ENCODE assay signal across 21 cellular contexts in genomic region chr17:77708936-77709335, GRCh38.
DNase-seq lines count a peak whose midpoint lies in the region; ATAC-seq and TF ChIP-seq lines count a peak whose summit lies in the region.
"Had no signal": no experiment of that assay in that cellular context is flagged by ENCODE, and none has a peak within 500 bp of the region (broad histone marks: within the 10 kb centered on the region; RNA-seq: fewer than 3 reads in every experiment).

No MANE protein-coding gene starts in this region.

- no peak for ATAC-seq in activated naive CD8-positive, alpha-beta T cell treated with anti-CD3 and anti-CD28 coated beads, Interleukin-2, amount 50 U/mL, for 24 hours
- no peak for ATAC-seq in IMR-90 (ENCODE audit: low read depth)
- ATAC-seq: PC-3 had no signal

- no peak overlapping the region for H3K4me2 ChIP-seq in IMR-90 (ENCODE audit: low read depth, low read length)

- H3K4me1 ChIP-seq in IMR-90 (ENCODE audit: control insufficient read depth, insufficient read depth, low read length): no peaks in the 10 kb centered on the region
- no peaks in the 10 kb centered on the region for H3K4me1 ChIP-seq in esophagus muscularis mucosa
- H3K4me1 ChIP-seq: BE2C, HAP-1 had no signal

- no peak overlapping the region for H4K8ac ChIP-seq in IMR-90 (ENCODE audit: low read depth in 2 of 2, low read length in 2 of 2)

- peaks cover 14% of the 10 kb centered on the region for H3K9me3 Mint-ChIP-seq in activated naive CD8-positive, alpha-beta T cell treated with anti-CD3 and anti-CD28 coated beads, Interleukin-2, amount 50 U/mL, for 24 hours
- peaks cover 12% of the 10 kb centered on the region for H3K9me3 Mint-ChIP-seq in activated naive CD8-positive, alpha-beta T cell treated with anti-CD3 and anti-CD28 coated beads for 36 hours
- no peaks in the 10 kb centered on the region for H3K9me3 Mint-ChIP-seq in type B pancreatic cell

- CTCF ChIA-PET in IMR-90 (lab: Yijun Ruan, JAX): no interaction called here

- H3K18ac ChIP-seq in IMR-90 (ENCODE audit: low read depth, low read length): no peak overlapping the region

- H3K36me3 ChIP-seq in IMR-90 (ENCODE audit: control insufficient read depth, insufficient read depth, low read length) (no peaks in the 10 kb centered on the region), esophagus muscularis mucosa (no peaks in the 10 kb centered on the region)
- H3K36me3 ChIP-seq: BE2C, HAP-1 had no signal

- dilution Hi-C loops in IMR-90 (cut with HindIII; ENCODE audit: low sequenced_read_pairs, unreplicated experiment): no loop called here

- no peak for TF ChIP-seq POLR2A in IMR-90 (IDR thresholded peaks at IDR 0.05; ENCODE audit: low read depth, low read length)
- TF ChIP-seq POLR2A in esophagus muscularis mucosa (IDR thresholded peaks at IDR 0.05; ENCODE audit: low read depth): no peak

- no peaks in the 10 kb centered on the region for H4K20me1 ChIP-seq in IMR-90 (ENCODE audit: insufficient read depth, low read length)

- peak overlapping the region; percentile 15 for H3K27ac Mint-ChIP-seq in activated naive CD8-positive, alpha-beta T cell treated with anti-CD3 and anti-CD28 coated beads, Interleukin-2, amount 50 U/mL, for 24 hours
- no peak overlapping the region for H3K27ac Mint-ChIP-seq in activated naive CD8-positive, alpha-beta T cell treated with anti-CD3 and anti-CD28 coated beads for 36 hours
- H3K27ac Mint-ChIP-seq in type B pancreatic cell: no peak overlapping the region
- H3K27ac Mint-ChIP-seq: CD4-positive, CD25-positive, alpha-beta regulatory T cell; IgD-negative memory B cell had no signal

- H3K4me1 Mint-ChIP-seq in activated naive CD8-positive, alpha-beta T cell treated with anti-CD3 and anti-CD28 coated beads, Interleukin-2, amount 50 U/mL, for 24 hours: no peaks in the 10 kb centered on the region
- no peaks in the 10 kb centered on the region for H3K4me1 Mint-ChIP-seq in activated naive CD8-positive, alpha-beta T cell treated with anti-CD3 and anti-CD28 coated beads for 36 hours
- H3K4me1 Mint-ChIP-seq in type B pancreatic cell (ENCODE audit: unreplicated experiment): no peaks in the 10 kb centered on the region
- H3K4me1 Mint-ChIP-seq: CD4-positive, CD25-positive, alpha-beta regulatory T cell; IgD-negative memory B cell had no signal

- no peaks in the 10 kb centered on the region for H3K27me3 Mint-ChIP-seq in activated naive CD8-positive, alpha-beta T cell treated with anti-CD3 and anti-CD28 coated beads, Interleukin-2, amount 50 U/mL, for 24 hours
- no peaks in the 10 kb centered on the region for H3K27me3 Mint-ChIP-seq in activated naive CD8-positive, alpha-beta T cell treated with anti-CD3 and anti-CD28 coated beads for 36 hours
- peaks cover 21% of the 10 kb centered on the region for H3K27me3 Mint-ChIP-seq in type B pancreatic cell

- in situ Hi-C loops in IMR-90 (cut with MboI; ENCODE audit: low sequenced_read_pairs): no loop called here

- H2BK15ac ChIP-seq in IMR-90 (ENCODE audit: low read depth, low read length): no peak overlapping the region

- no peak overlapping the region for H3K14ac ChIP-seq in IMR-90 (replicated peaks; ENCODE audit: low read depth, low read length)

- peak overlapping the region; percentile 44 for H2AFZ ChIP-seq in IMR-90 (replicated peaks; ENCODE audit: low read length, poor library complexity)

- no peak overlapping the region for H2AK5ac ChIP-seq in IMR-90 (ENCODE audit: low read depth, low read length)

- POLR2A ChIA-PET in IMR-90 (lab: Charles Lee; ENCODE audit: unreplicated experiment): no interaction called here

- no peak overlapping the region for H3K4ac ChIP-seq in IMR-90 (ENCODE audit: low read depth, low read length)

- H3K23ac ChIP-seq in IMR-90 (ENCODE audit: low read depth, low read length): no peak overlapping the region

- WGBS in IMR-90 (ENCODE audit: extremely low coverage in 2 of 2, insufficient read length in 1 of 2), 2 experiments: 80% methylated on average over 2 of the region's 8 CpGs; no CpG with 5 or more reads in 1 of the 2 experiments
- whole genome bisulfite sequencing in esophagus muscularis mucosa: 87% methylated on average over 8 of the region's 8 CpGs

- no peak overlapping the region for H3K9ac ChIP-seq in IMR-90 (ENCODE audit: low read depth, low read length)

- H2AK9ac ChIP-seq in IMR-90 (replicated peaks; ENCODE audit: low read depth, low read length, poor library complexity): no peak overlapping the region

- no peak overlapping the region for H2BK5ac ChIP-seq in IMR-90 (ENCODE audit: low read depth, low read length, poor library complexity, severe bottlenecking)

- no peaks in the 10 kb centered on the region for H3K79me1 ChIP-seq in IMR-90 (ENCODE audit: low read depth in 1 of 2, low read length in 2 of 2)

- no peak for TF ChIP-seq CTCF in IMR-90 (conservative IDR thresholded peaks at IDR 0.05; ENCODE audit: low read depth, low read length)
- no peak for TF ChIP-seq CTCF in esophagus muscularis mucosa (IDR thresholded peaks at IDR 0.05)
- no peak for TF ChIP-seq CTCF in type B pancreatic cell (conservative IDR thresholded peaks at IDR 0.05)

- peaks cover 7% of the 10 kb centered on the region for H3K27me3 ChIP-seq in IMR-90 (ENCODE audit: control insufficient read depth, insufficient read depth, low read length)
- H3K27me3 ChIP-seq in esophagus muscularis mucosa: no peaks in the 10 kb centered on the region
- H3K27me3 ChIP-seq: BE2C had no signal

- H3K4me3 ChIP-seq in IMR-90 (ENCODE audit: insufficient read depth, low read depth, low read length): no peak overlapping the region
- no peak overlapping the region for H3K4me3 ChIP-seq in esophagus muscularis mucosa
- H3K4me3 ChIP-seq: HAP-1 had no signal

- no peaks in the 10 kb centered on the region for H3K9me1 ChIP-seq in IMR-90 (ENCODE audit: insufficient read depth, low read length)

- intact Hi-C loops in IMR-90 (cut with micrococcal nuclease) (no loop called here), esophagus muscularis mucosa (cut with DNase I) (no loop called here)

- H2BK20ac ChIP-seq in IMR-90 (ENCODE audit: low read depth, low read length): no peak overlapping the region

- no peak overlapping the region for H3K56ac ChIP-seq in IMR-90 (ENCODE audit: extremely low read depth, insufficient read depth, low read length)

- no TSS peak for BruUV-seq in IMR-90 (replicated peaks; lab: Mats Ljungman, UMichigan)

- H3K27ac ChIP-seq in IMR-90 (ENCODE audit: insufficient read depth, low read length) (no peak overlapping the region), esophagus muscularis mucosa (replicated peaks in 1 of 4) (no peak overlapping the region)
- H3K27ac ChIP-seq: HL-60 had no signal

- peaks cover 14% of the 10 kb centered on the region for H3K9me3 ChIP-seq in IMR-90 (ENCODE audit: control insufficient read depth, insufficient read depth, low read length)
- peaks cover 0 to 19% (median 15%) of the 10 kb centered on the region in 4 donors for H3K9me3 ChIP-seq in esophagus muscularis mucosa

- H2BK120ac ChIP-seq in IMR-90 (ENCODE audit: low read depth, low read length): no peak overlapping the region

- TF ChIP-seq EP300 in esophagus muscularis mucosa (IDR thresholded peaks at IDR 0.05): no peak

- TF ChIP-seq RAD21 in IMR-90 (IDR thresholded peaks at IDR 0.05; ENCODE audit: low read length): no peak

- no peak for DNase-seq in activated naive CD8-positive, alpha-beta T cell treated with anti-CD3 and anti-CD28 coated beads, Interleukin-2, amount 50 U/mL, for 24 hours
- no peak for DNase-seq in activated naive CD8-positive, alpha-beta T cell treated with anti-CD3 and anti-CD28 coated beads for 36 hours
- DNase-seq in IMR-90: no peak
- peak; percentile 78 for DNase-seq in esophagus muscularis mucosa (ENCODE audit: extremely low spot score)
- peak; percentile 62 for DNase-seq in type B pancreatic cell (ENCODE audit: extremely low spot score, unreplicated experiment)
- no peak for DNase-seq in SHP77 (lab: John Stamatoyannopoulos, UW)
- no peak for DNase-seq in activated naive CD4-positive, alpha-beta T cell treated with anti-CD3 and anti-CD28 coated beads, Interleukin-2, amount 50 U/mL, for 16 hours
- DNase-seq: BE2C; CD4-positive, CD25-positive, alpha-beta regulatory T cell; COR-L47; DMS 273 treated with DMSO at 0.1 percent for 48 hours; DND-41; Karpas-422; NCI-H1436; NCI-H1930; NCI-H345; PC-3; RPMI8226 had no signal

- H4K5ac ChIP-seq in IMR-90 (ENCODE audit: low read depth, low read length): no peak overlapping the region

- H3K4me3 Mint-ChIP-seq in activated naive CD8-positive, alpha-beta T cell treated with anti-CD3 and anti-CD28 coated beads, Interleukin-2, amount 50 U/mL, for 24 hours: no peak overlapping the region
- H3K4me3 Mint-ChIP-seq in activated naive CD8-positive, alpha-beta T cell treated with anti-CD3 and anti-CD28 coated beads for 36 hours: no peak overlapping the region
- no peak overlapping the region for H3K4me3 Mint-ChIP-seq in type B pancreatic cell
- H3K4me3 Mint-ChIP-seq: CD4-positive, CD25-positive, alpha-beta regulatory T cell had no signal

- H3K36me3 Mint-ChIP-seq in activated naive CD8-positive, alpha-beta T cell treated with anti-CD3 and anti-CD28 coated beads, Interleukin-2, amount 50 U/mL, for 24 hours (ENCODE audit: low read depth): peaks cover 3% of the 10 kb centered on the region
- peaks cover 2% of the 10 kb centered on the region for H3K36me3 Mint-ChIP-seq in activated naive CD8-positive, alpha-beta T cell treated with anti-CD3 and anti-CD28 coated beads for 36 hours
- H3K36me3 Mint-ChIP-seq in type B pancreatic cell: no peaks in the 10 kb centered on the region
- H3K36me3 Mint-ChIP-seq: CD4-positive, CD25-positive, alpha-beta regulatory T cell; IgD-negative memory B cell had no signal

- no peak overlapping the region for H4K91ac ChIP-seq in IMR-90 (ENCODE audit: insufficient read depth, low read depth, low read length)

TF ChIP-seq in IMR-90, 13 proteins besides CTCF, POLR2A, EP300 and RAD21 (continues in another document):
- TF ChIP-seq FOS (IDR thresholded peaks at IDR 0.05; ENCODE audit: low read depth, low read length) (no peak), MAZ (IDR thresholded peaks at IDR 0.05; ENCODE audit: borderline replicate concordance, low read depth, low read length) (no peak), RFX5 (IDR thresholded peaks at IDR 0.05; ENCODE audit: low read depth, low read length) (no peak), CHD1 (IDR thresholded peaks at IDR 0.05; ENCODE audit: low read depth, low read length) (no peak), MXI1 (IDR thresholded peaks at IDR 0.05; ENCODE audit: borderline replicate concordance, low read depth, low read length) (no peak), RCOR1 (IDR thresholded peaks at IDR 0.05; ENCODE audit: insufficient replicate concordance, low read length) (no peak), USF2 (IDR thresholded peaks at IDR 0.05; ENCODE audit: low read depth, low read length) (no peak), NFE2L2 (IDR thresholded peaks at IDR 0.05; ENCODE audit: low read depth, low read length) (no peak), SMC3 (IDR thresholded peaks at IDR 0.05; ENCODE audit: low read depth, low read length) (no peak)

Comparison
In these comparisons a context has a peak if more than half of its experiments do, and no peak if none do; other contexts are left out.
1. DNase-seq: peak in esophagus muscularis mucosa (single experiment) and type B pancreatic cell (single experiment); none in activated naive CD8-positive, alpha-beta T cell treated with anti-CD3 and anti-CD28 coated beads, Interleukin-2, amount 50 U/mL, for 24 hours (single experiment), activated naive CD8-positive, alpha-beta T cell treated with anti-CD3 and anti-CD28 coated beads for 36 hours (single experiment), IMR-90 (single experiment), SHP77 (0 of 2) and activated naive CD4-positive, alpha-beta T cell treated with anti-CD3 and anti-CD28 coated beads, Interleukin-2, amount 50 U/mL, for 16 hours (single experiment).